Comparison of ENCODE assay signal across 13 cellular contexts in the genomic region with DNA sequence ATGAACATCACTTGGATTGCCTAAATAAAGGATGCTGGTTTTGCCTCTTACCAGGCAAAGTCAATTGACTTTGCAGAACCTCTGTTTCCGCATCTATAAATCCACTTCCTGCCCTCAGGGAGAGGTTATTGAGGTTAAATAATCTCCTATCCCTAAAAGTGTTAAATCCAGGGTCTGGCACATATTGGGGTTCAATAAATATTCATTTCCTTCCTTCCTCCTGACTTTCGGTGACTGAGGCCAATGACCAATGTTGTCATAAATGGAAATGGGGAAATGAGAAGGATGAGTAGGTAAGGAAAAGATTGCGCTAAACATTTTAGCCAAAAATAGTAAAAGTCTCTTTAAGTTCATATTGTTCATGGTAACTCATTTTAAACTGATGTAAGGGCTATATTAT. TPM values are rescaled to one million over a fixed set of nuclear protein-coding genes. Genes with fewer than 3 reads are reported as not detected.
DNase-seq lines count a peak whose midpoint lies in the region; ATAC-seq lines count a peak whose summit lies in the region.
"Had no signal": no experiment of that assay in that cellular context is flagged by ENCODE, and none has a peak within 500 bp of the region (broad histone marks: within the 10 kb centered on the region; RNA-seq: fewer than 3 reads in every experiment).

No MANE protein-coding gene starts in this region.

- no peak overlapping the region for H3K4me3 Mint-ChIP-seq in activated CD4-positive, alpha-beta T cell treated with anti-CD3 and anti-CD28 coated beads, Interleukin-2, amount 10 ng/mL, durations not matched to agents 7 days and 5 days
- H3K4me3 Mint-ChIP-seq in activated naive CD8-positive, alpha-beta T cell treated with anti-CD3 and anti-CD28 coated beads for 36 hours = no peak overlapping the region
- peak overlapping the region; percentile 50 to 65 for H3K4me3 Mint-ChIP-seq in stimulated activated naive B cell treated with anti-CD40 and anti-IgM and Interleukin-4, amounts not matched to agents 10 μg/mL and 1 μg/mL and 100 μg/mL, for 72 hours
- H3K4me3 Mint-ChIP-seq: endodermal cell had no signal

- no peak for DNase-seq in activated CD4-positive, alpha-beta T cell treated with anti-CD3 and anti-CD28 coated beads, Interleukin-2, amount 10 ng/mL, durations not matched to agents 7 days and 5 days
- DNase-seq in activated CD4-positive, alpha-beta T cell treated with anti-CD3 and anti-CD28 coated beads, Interleukin-2, amount 50 U/mL, for 1 hour = no peak
- DNase-seq in MV-4-11 (lab: John Stamatoyannopoulos, UW) = peak; percentile 72
- no peak for DNase-seq in activated naive CD8-positive, alpha-beta T cell treated with anti-CD3 and anti-CD28 coated beads for 36 hours
- DNase-seq in stimulated activated naive B cell treated with anti-CD40 and anti-IgM and Interleukin-4, amounts not matched to agents 10 μg/mL and 1 μg/mL and 100 μg/mL, for 72 hours = no peak
- DNase-seq in GM19240 (ENCODE audit: insufficient read length, low spot score) = no peak
- DNase-seq in LoVo (ENCODE audit: low spot score) = no peak
- no peak for DNase-seq in NCI-H1694 (lab: John Stamatoyannopoulos, UW)
- DNase-seq: activated CD4-positive, alpha-beta T cell treated with anti-CD3 and anti-CD28 coated beads, Interleukin-2, amount 50 U/mL, for 48 hours; activated naive CD4-positive, alpha-beta T cell treated with anti-CD3 and anti-CD28 coated beads, Interleukin-2, amount 50 U/mL, for 16 hours; endodermal cell; NCI-H1436 treated with DMSO at 0.1 percent for 48 hours; T1000 had no signal

- peaks cover 90% of the 10 kb centered on the region for H3K4me1 Mint-ChIP-seq in activated CD4-positive, alpha-beta T cell treated with anti-CD3 and anti-CD28 coated beads, Interleukin-2, amount 10 ng/mL, durations not matched to agents 7 days and 5 days
- H3K4me1 Mint-ChIP-seq in activated naive CD8-positive, alpha-beta T cell treated with anti-CD3 and anti-CD28 coated beads for 36 hours = peaks cover 84% of the 10 kb centered on the region
- peaks cover 67 to 97% of the 10 kb centered on the region in 2 donors for H3K4me1 Mint-ChIP-seq in stimulated activated naive B cell treated with anti-CD40 and anti-IgM and Interleukin-4, amounts not matched to agents 10 μg/mL and 1 μg/mL and 100 μg/mL, for 72 hours
- H3K4me1 Mint-ChIP-seq: endodermal cell had no signal

- POLR2A ChIA-PET in activated CD4-positive, alpha-beta T cell treated with anti-CD3 and anti-CD28 coated beads, Interleukin-2, amount 10 ng/mL, durations not matched to agents 7 days and 5 days (lab: Charles Lee) = no interaction called here

- H3K27ac Mint-ChIP-seq in activated CD4-positive, alpha-beta T cell treated with anti-CD3 and anti-CD28 coated beads, Interleukin-2, amount 10 ng/mL, durations not matched to agents 7 days and 5 days = peak overlapping the region; percentile 68
- H3K27ac Mint-ChIP-seq in activated naive CD8-positive, alpha-beta T cell treated with anti-CD3 and anti-CD28 coated beads for 36 hours = peak overlapping the region; percentile 79
- H3K27ac Mint-ChIP-seq in stimulated activated naive B cell treated with anti-CD40 and anti-IgM and Interleukin-4, amounts not matched to agents 10 μg/mL and 1 μg/mL and 100 μg/mL, for 72 hours = peak overlapping the region; percentile 80
- H3K27ac Mint-ChIP-seq: endodermal cell had no signal

- no peak for ATAC-seq in stimulated activated naive B cell treated with anti-CD40 and anti-IgM and Interleukin-4, amounts not matched to agents 10 μg/mL and 1 μg/mL and 100 μg/mL, for 72 hours (replicated peaks)

- H3K36me3 Mint-ChIP-seq in activated CD4-positive, alpha-beta T cell treated with anti-CD3 and anti-CD28 coated beads, Interleukin-2, amount 10 ng/mL, durations not matched to agents 7 days and 5 days (ENCODE audit: low read depth) = peaks cover 77% of the 10 kb centered on the region
- H3K36me3 Mint-ChIP-seq in activated naive CD8-positive, alpha-beta T cell treated with anti-CD3 and anti-CD28 coated beads for 36 hours = peaks cover 71% of the 10 kb centered on the region
- H3K36me3 Mint-ChIP-seq in stimulated activated naive B cell treated with anti-CD40 and anti-IgM and Interleukin-4, amounts not matched to agents 10 μg/mL and 1 μg/mL and 100 μg/mL, for 72 hours = peaks cover 58 to 69% of the 10 kb centered on the region in 2 donors

- CTCF ChIA-PET in activated CD4-positive, alpha-beta T cell treated with anti-CD3 and anti-CD28 coated beads, Interleukin-2, amount 10 ng/mL, durations not matched to agents 7 days and 5 days (lab: Charles Lee) = interaction anchor here (2.1 to 4.2 kb wide), 2 partner anchors 11 to 14 kb away, joined by 7 to 22 read pairs; no protein-coding TSS in a partner anchor

- H3K27me3 Mint-ChIP-seq in activated CD4-positive, alpha-beta T cell treated with anti-CD3 and anti-CD28 coated beads, Interleukin-2, amount 10 ng/mL, durations not matched to agents 7 days and 5 days = no peaks in the 10 kb centered on the region
- no peaks in the 10 kb centered on the region for H3K27me3 Mint-ChIP-seq in activated naive CD8-positive, alpha-beta T cell treated with anti-CD3 and anti-CD28 coated beads for 36 hours
- no peaks in the 10 kb centered on the region for H3K27me3 Mint-ChIP-seq in stimulated activated naive B cell treated with anti-CD40 and anti-IgM and Interleukin-4, amounts not matched to agents 10 μg/mL and 1 μg/mL and 100 μg/mL, for 72 hours

- no peaks in the 10 kb centered on the region for H3K9me3 Mint-ChIP-seq in activated CD4-positive, alpha-beta T cell treated with anti-CD3 and anti-CD28 coated beads, Interleukin-2, amount 10 ng/mL, durations not matched to agents 7 days and 5 days
- H3K9me3 Mint-ChIP-seq in activated naive CD8-positive, alpha-beta T cell treated with anti-CD3 and anti-CD28 coated beads for 36 hours = no peaks in the 10 kb centered on the region
- no peaks in the 10 kb centered on the region for H3K9me3 Mint-ChIP-seq in stimulated activated naive B cell treated with anti-CD40 and anti-IgM and Interleukin-4, amounts not matched to agents 10 μg/mL and 1 μg/mL and 100 μg/mL, for 72 hours
- H3K9me3 Mint-ChIP-seq: endodermal cell had no signal

RNA-seq across cellular contexts. Expression of gene BCL2, which starts 16.0 kb away (rescaled TPM):
- 100 to 1,000 TPM; 113 to 119 TPM for total RNA-seq in activated CD4-positive, alpha-beta T cell treated with anti-CD3 and anti-CD28 coated beads, Interleukin-2, amount 10 ng/mL, durations not matched to agents 7 days and 5 days
- total RNA-seq in activated naive CD8-positive, alpha-beta T cell treated with anti-CD3 and anti-CD28 coated beads for 36 hours = 10 to 100 TPM; 62.8 to 67.3 TPM

Comparison
In these comparisons a context has a peak if more than half of its experiments do, and no peak if none do; other contexts are left out.
1. H3K4me3 Mint-ChIP-seq: peak in stimulated activated naive B cell treated with anti-CD40 and anti-IgM and Interleukin-4, amounts not matched to agents 10 μg/mL and 1 μg/mL and 100 μg/mL, for 72 hours (2 of 2); none in activated CD4-positive, alpha-beta T cell treated with anti-CD3 and anti-CD28 coated beads, Interleukin-2, amount 10 ng/mL, durations not matched to agents 7 days and 5 days (single experiment) and activated naive CD8-positive, alpha-beta T cell treated with anti-CD3 and anti-CD28 coated beads for 36 hours (single experiment).
2. Peak in every context shown above with its lines, with median percentiles within 50 percentile points of each other: H3K27ac Mint-ChIP-seq.